In the genomic region with DNA sequence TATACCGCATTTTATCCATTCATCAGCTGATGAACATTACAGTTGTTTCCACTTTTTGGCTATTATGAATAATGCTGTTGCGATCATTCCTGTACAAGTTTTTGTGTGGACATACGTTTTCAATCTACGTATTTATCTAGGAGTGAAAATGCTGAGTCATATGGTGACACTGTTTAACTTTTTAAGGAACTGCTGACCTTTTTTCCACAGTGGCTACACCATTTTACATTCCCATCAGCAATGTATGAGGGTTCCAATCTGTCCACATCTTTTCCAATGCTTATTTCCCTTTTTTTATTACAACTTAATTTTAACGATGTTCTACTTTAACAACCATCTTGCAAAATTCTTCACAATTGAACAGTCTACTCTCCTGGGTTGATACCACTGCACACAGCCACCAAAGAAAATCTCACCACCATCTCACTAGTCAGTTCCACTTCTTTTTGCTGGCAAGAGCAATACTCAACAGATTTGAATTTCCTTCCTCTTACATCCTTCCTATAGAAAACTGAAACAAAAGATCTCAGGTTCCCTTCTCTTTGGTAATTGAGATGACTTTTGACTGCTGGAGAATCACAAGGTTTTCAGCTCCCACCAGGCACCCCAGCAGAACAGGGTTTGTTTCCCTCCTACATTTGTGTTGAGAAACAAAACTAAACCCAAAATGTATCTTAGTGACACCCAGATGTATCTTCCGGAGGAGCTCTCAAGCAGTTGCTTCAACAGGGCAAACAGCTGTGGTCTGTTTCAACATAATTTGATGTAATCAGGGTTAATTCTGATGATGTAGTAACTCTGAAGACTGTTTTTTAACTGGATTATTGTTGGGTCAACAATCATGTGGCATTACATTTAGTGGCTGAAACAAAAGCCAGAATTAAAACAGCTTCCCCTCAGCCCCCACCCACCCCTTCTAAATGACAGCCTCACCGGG, we compare ENCODE assay signal across 8 cellular contexts. TPM values are rescaled to one million over a fixed set of nuclear protein-coding genes. Genes with fewer than 3 reads are reported as not detected.
DNase-seq lines count a peak whose midpoint lies in the region; ATAC-seq, FAIRE-seq and TF ChIP-seq lines count a peak whose summit lies in the region.

No MANE protein-coding gene starts in this region.

- no peak overlapping the region; the same call in 1 of the 2 replicates for H3K4me3 ChIP-seq in GM06990 (replicated peaks; ENCODE audit: low read depth, low read length)
- H3K4me3 ChIP-seq in Peyer's patch: no peak overlapping the region
- no peak overlapping the region for H3K4me3 ChIP-seq in HepG2 (replicated peaks in 1 of 3; ENCODE audit: insufficient read depth in 1 of 3, low read depth in 2 of 3, low read length in 3 of 3)
- H3K4me3 ChIP-seq in small intestine (ENCODE audit: low read depth in 1 of 2, low read length in 2 of 2): no peak overlapping the region

- no peaks in the 10 kb centered on the region for H3K36me3 ChIP-seq in GM06990 (ENCODE audit: control insufficient read depth, insufficient read depth, low read length)
- H3K36me3 ChIP-seq in Peyer's patch: no peaks in the 10 kb centered on the region
- peaks cover 0 to 1% of the 10 kb centered on the region in 2 experiments; a peak in 1 of 5 replicates for H3K36me3 ChIP-seq in HepG2 (replicated peaks in 1 of 2; ENCODE audit: control insufficient read depth in 1 of 2, insufficient read depth in 2 of 2, low read length in 2 of 2)
- no peaks in the 10 kb centered on the region for H3K36me3 ChIP-seq in small intestine (ENCODE audit: control insufficient read depth in 2 of 2, insufficient read depth in 2 of 2, low read length in 2 of 2)

- TF ChIP-seq RAD21 in HepG2 (CRISPR knock-in tag; IDR thresholded peaks at IDR 0.05): no peak

- no peak overlapping the region for H3K9ac ChIP-seq in HepG2 (ENCODE audit: insufficient read depth, low read depth, low read length)

- H4K20me1 ChIP-seq in HepG2 (ENCODE audit: insufficient read depth, low read length): no peaks in the 10 kb centered on the region

- H3K27me3 ChIP-seq in GM06990 (replicated peaks; ENCODE audit: control insufficient read depth, insufficient read depth, low read length) (no peaks in the 10 kb centered on the region), Peyer's patch (no peaks in the 10 kb centered on the region), HepG2 (ENCODE audit: control insufficient read depth in 1 of 2, insufficient read depth in 2 of 2, low read length in 2 of 2) (no peaks in the 10 kb centered on the region), small intestine (ENCODE audit: control insufficient read depth in 2 of 2, insufficient read depth in 2 of 2, low read length in 2 of 2) (no peaks in the 10 kb centered on the region)

- no TSS peak for BruUV-seq in HepG2 (replicated peaks; lab: Mats Ljungman, UMichigan)

- peak; percentile 8 for FAIRE-seq in HepG2 (lab: Jason Lieb, UNC)
- no peak for FAIRE-seq in small intestine (lab: Jason Lieb, UNC)

- TF ChIP-seq POLR2A in Peyer's patch (IDR thresholded peaks at IDR 0.05) (no peak), HepG2 (IDR thresholded peaks at IDR 0.05; ENCODE audit: insufficient read depth in 1 of 2, low read depth in 2 of 2, low read length in 2 of 2) (no peak)

- intact Hi-C loops in HepG2 (cut with micrococcal nuclease; ENCODE audit: unreplicated experiment): no loop called here

- no peak overlapping the region for H3K4me2 ChIP-seq in HepG2 (ENCODE audit: low read depth, low read length)

- CTCF ChIA-PET in HepG2 (lab: Yijun Ruan, JAX; ENCODE audit: low intra/inter-chr PET ratio, low total read pairs): no interaction called here

- TF ChIP-seq EP300 in HepG2 (IDR thresholded peaks at IDR 0.05; ENCODE audit: low read depth in 2 of 2, low read length in 2 of 2) (no peak), HepG2 (CRISPR knock-in tag; IDR thresholded peaks at IDR 0.05; ENCODE audit: borderline replicate concordance) (no peak)

- DNase-seq in GM06990 (ENCODE audit: extremely low read depth, insufficient read length) (peak; percentile 40), Peyer's patch (no peak), HepG2 (ENCODE audit: low spot score) (no peak), small intestine (no peak), NCI-H2227 (lab: John Stamatoyannopoulos, UW; ENCODE audit: unreplicated experiment) (no peak), LoVo (ENCODE audit: low spot score) (no peak)
- no peak for DNase-seq in stimulated activated CD4-positive, alpha-beta T cell treated with anti-CD3 and anti-CD28 coated beads, Interleukin-2, amount 100 ng/mL, for 48 hours

- H3K4me1 ChIP-seq in Peyer's patch: peaks cover 0 to 13% (median 0%) of the 10 kb centered on the region in 4 donors
- H3K4me1 ChIP-seq in HepG2 (ENCODE audit: insufficient read depth, low read length): 0 out of 2 replicates have a peak, but pooled peaks cover 6% of the 10 kb centered on the region
- H3K4me1 ChIP-seq in small intestine (ENCODE audit: control insufficient read depth in 2 of 2, insufficient read depth in 1 of 2, low read depth in 1 of 2, low read length in 1 of 2): peaks cover 0 to 5% of the 10 kb centered on the region in 2 donors

- POLR2A ChIA-PET in HepG2 (lab: Yijun Ruan, JAX): no interaction called here

- in situ Hi-C loops in HepG2 (cut with HindIII; ENCODE audit: extremely low pct_ligation_motif_present, low pct_unique_long_range_greater_than_20kb): no loop called here

- 96% methylated on average over 7 of the region's 7 CpGs for WGBS in HepG2 (ENCODE audit: low lambda C conversion rate)
- 58 to 85% (median 79%) methylated on average over 7 of the region's 7 CpGs for WGBS in small intestine, 3 donors

- no peak overlapping the region for H2AFZ ChIP-seq in HepG2 (ENCODE audit: low read length)

- TF ChIP-seq CTCF in GM06990 (IDR thresholded peaks at IDR 0.05; ENCODE audit: insufficient read depth, low read length, poor library complexity, severe bottlenecking) (no peak), Peyer's patch (IDR thresholded peaks at IDR 0.05) (no peak), HepG2 (CRISPR knock-in tag; IDR thresholded peaks at IDR 0.05) (no peak)

- H3K27ac ChIP-seq in Peyer's patch (peak overlapping the region in 3 of 4 donors; percentile 20 to 70 (median 27)), HepG2 (ENCODE audit: extremely low read length, insufficient read depth, low read length) (no peak overlapping the region), small intestine (ENCODE audit: low read depth in 1 of 2, low read length in 1 of 2) (peak overlapping the region in 1 of 2 donors; percentile 60)

- H3K79me2 ChIP-seq in HepG2 (ENCODE audit: insufficient read depth, low read length): no peaks in the 10 kb centered on the region

- no peaks in the 10 kb centered on the region for H3K9me3 ChIP-seq in Peyer's patch
- H3K9me3 ChIP-seq in HepG2 (ENCODE audit: low read length): no peaks in the 10 kb centered on the region
- H3K9me3 ChIP-seq in small intestine (ENCODE audit: control insufficient read depth, low read depth): no peaks in the 10 kb centered on the region

- ATAC-seq in HG02571 (IDR thresholded peaks at IDR 0.05; ENCODE audit: unreplicated experiment) (peak; percentile 38), HepG2 (no peak)

TF ChIP-seq in HepG2, 621 proteins besides CTCF, POLR2A, EP300 and RAD21 (continues in another document):
- TF ChIP-seq MAFF (IDR thresholded peaks at IDR 0.05; ENCODE audit: low read depth, low read length) (peak; percentile 86), GTF3A (CRISPR knock-in tag; conservative IDR thresholded peaks at IDR 0.05) (no peak), NFE2L2 (IDR thresholded peaks at IDR 0.05; ENCODE audit: low read length) (peak; percentile 89), GATAD1 (CRISPR knock-in tag; IDR thresholded peaks at IDR 0.05) (no peak), MTF2 (CRISPR knock-in tag; IDR thresholded peaks at IDR 0.05; ENCODE audit: borderline replicate concordance) (no peak), CCDC6 (CRISPR knock-in tag; IDR thresholded peaks at IDR 0.05) (no peak), MAFK (conservative IDR thresholded peaks at IDR 0.05 in 1 of 2, IDR thresholded peaks at IDR 0.05 in 1 of 2; ENCODE audit: low read length in 2 of 2) (peak; percentile 76 to 91), AKAP8 (CRISPR knock-in tag; IDR thresholded peaks at IDR 0.05) (no peak), KLF13 (CRISPR knock-in tag; IDR thresholded peaks at IDR 0.05) (no peak)
- TF ChIP-seq, protein P1, sequence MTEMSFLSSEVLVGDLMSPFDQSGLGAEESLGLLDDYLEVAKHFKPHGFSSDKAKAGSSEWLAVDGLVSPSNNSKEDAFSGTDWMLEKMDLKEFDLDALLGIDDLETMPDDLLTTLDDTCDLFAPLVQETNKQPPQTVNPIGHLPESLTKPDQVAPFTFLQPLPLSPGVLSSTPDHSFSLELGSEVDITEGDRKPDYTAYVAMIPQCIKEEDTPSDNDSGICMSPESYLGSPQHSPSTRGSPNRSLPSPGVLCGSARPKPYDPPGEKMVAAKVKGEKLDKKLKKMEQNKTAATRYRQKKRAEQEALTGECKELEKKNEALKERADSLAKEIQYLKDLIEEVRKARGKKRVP (CRISPR knock-in tag; IDR thresholded peaks at IDR 0.05): no peak

RNA-seq across cellular contexts. Expression of a gene that starts 7.0 kb away (rescaled TPM):
- total RNA-seq in Peyer's patch (10 to 100 TPM; 14.0 to 41.3 (median 34.7) TPM), HepG2 (2016; rRNA removed; fragmentation: Illumina TruSeq; extraction: Trizol) (3.2 and 4.1 TPM in 2 replicates)
- 0.35 and 0.40 TPM in 2 replicates for total RNA-seq in HepG2 (2016; cell fraction: cytosol; rRNA removed; fragmentation: Illumina TruSeq; extraction: Trizol; ENCODE audit: low read depth)
- 2.7 and 3.2 TPM in 2 replicates for total RNA-seq in HepG2 (2016; cell fraction: insoluble cytoplasmic fraction; rRNA removed; fragmentation: Illumina TruSeq; extraction: Trizol)
- 1.6 and 1.7 TPM in 2 replicates for total RNA-seq in HepG2 (2016; cell fraction: membrane; rRNA removed; fragmentation: Illumina TruSeq; extraction: Trizol)
- total RNA-seq in HepG2 (2016; cell fraction: nucleus; rRNA removed; fragmentation: Illumina TruSeq; extraction: Trizol): 3.4 and 4.6 TPM in 2 replicates
- polyA plus RNA-seq in HepG2 (2011; rRNA removed) (7.9 and 8.6 TPM in 2 replicates), small intestine (10 to 100 TPM in 1 of 3 donors, 1 to 10 TPM in 2; 6.8 to 13.6 (median 8.7) TPM)
- polyA plus RNA-seq in HepG2 (2011; cell fraction: cytosol; rRNA removed): 4.7 and 5.6 TPM in 2 replicates
- 11.5 and 11.7 TPM in 2 replicates for polyA plus RNA-seq in HepG2 (2011; cell fraction: nucleus; rRNA removed)
- 9.4 and 12.0 TPM in 2 replicates for polyA plus RNA-seq in HepG2 (2012)
- polyA plus RNA-seq in HepG2 (2016; cell fraction: cytosol; fragmentation: Illumina TruSeq; extraction: Trizol; ENCODE audit: low read depth): 0.11 and 0.16 TPM in 2 replicates
- 2.2 TPM in 2 replicates for polyA plus RNA-seq in HepG2 (2016; cell fraction: insoluble cytoplasmic fraction; fragmentation: Illumina TruSeq; extraction: Trizol; ENCODE audit: low read depth)
- 0.73 and 0.90 TPM in 2 replicates for polyA plus RNA-seq in HepG2 (2016; cell fraction: membrane; fragmentation: Illumina TruSeq; extraction: Trizol; ENCODE audit: low read depth)
- polyA plus RNA-seq in HepG2 (2016; cell fraction: nucleus; fragmentation: Illumina TruSeq; extraction: Trizol; ENCODE audit: insufficient read depth, low read depth): 3.2 and 4.9 TPM in 2 replicates
- polyA minus RNA-seq in HepG2 (2011; rRNA and poly(A)+ RNA removed; ENCODE audit: low replicate concordance): 10.0 and 14.5 TPM in 2 replicates
- polyA minus RNA-seq in HepG2 (2011; cell fraction: cytosol; rRNA and poly(A)+ RNA removed): 5.8 and 6.6 TPM in 2 replicates
- polyA minus RNA-seq in HepG2 (2011; cell fraction: nucleus; rRNA and poly(A)+ RNA removed): 11.7 and 15.5 TPM in 2 replicates
